In the genomic region with DNA sequence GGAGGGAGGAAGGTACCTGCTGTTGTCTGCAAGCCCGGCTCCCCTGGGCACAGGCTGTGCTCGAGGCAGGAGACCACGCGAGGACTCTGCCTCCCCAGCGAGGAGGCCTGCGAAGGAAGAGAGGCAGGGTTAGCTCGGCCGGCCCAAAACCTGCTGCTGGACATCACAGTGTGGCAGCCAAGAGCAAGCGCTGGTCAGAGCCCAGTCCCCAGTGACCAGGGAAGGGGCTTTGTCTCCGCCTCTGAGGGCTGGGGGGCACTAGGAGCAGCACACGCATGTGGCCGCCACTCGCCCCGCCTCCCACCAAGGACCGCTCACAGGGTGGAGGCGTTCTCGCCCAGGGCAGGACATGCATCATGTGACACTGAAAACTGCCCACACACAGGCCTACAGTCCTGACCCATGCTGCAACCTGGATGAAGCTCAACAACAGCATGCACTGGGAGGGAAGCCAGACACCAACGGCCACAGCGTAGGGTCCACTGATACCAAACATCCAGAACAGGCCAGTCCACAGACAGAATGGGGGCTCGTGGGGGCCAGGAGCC, we compare ENCODE assay signal across 24 cellular contexts. TPM values are rescaled to one million over a fixed set of nuclear protein-coding genes. Genes with fewer than 3 reads are reported as not detected.
DNase-seq lines count a peak whose midpoint lies in the region; ATAC-seq and TF ChIP-seq lines count a peak whose summit lies in the region.
"Had no signal": no experiment of that assay in that cellular context is flagged by ENCODE, and none has a peak within 500 bp of the region (broad histone marks: within the 10 kb centered on the region; RNA-seq: fewer than 3 reads in every experiment).

No MANE protein-coding gene starts in this region.

- H3K36me3 Mint-ChIP-seq in mesothelial cell of epicardium: peaks cover 34% of the 10 kb centered on the region
- H3K36me3 Mint-ChIP-seq in stimulated activated naive B cell treated with anti-CD40 and anti-IgM and Interleukin-4, amounts not matched to agents 10 μg/mL and 1 μg/mL and 100 μg/mL, for 72 hours: peaks cover 22 to 43% of the 10 kb centered on the region in 2 donors

- peaks cover 19% of the 10 kb centered on the region for H3K9me3 Mint-ChIP-seq in mesothelial cell of epicardium
- peaks cover 0 to 3% of the 10 kb centered on the region in 2 donors for H3K9me3 Mint-ChIP-seq in stimulated activated naive B cell treated with anti-CD40 and anti-IgM and Interleukin-4, amounts not matched to agents 10 μg/mL and 1 μg/mL and 100 μg/mL, for 72 hours
- H3K9me3 Mint-ChIP-seq: activated T-cell treated with anti-CD3 and anti-CD28 coated beads, Interleukin-2, amount 50 U/mL, for 24 hours had no signal

- H3K27me3 Mint-ChIP-seq in mesothelial cell of epicardium (ENCODE audit: low read depth): no peaks in the 10 kb centered on the region
- no peaks in the 10 kb centered on the region for H3K27me3 Mint-ChIP-seq in stimulated activated naive B cell treated with anti-CD40 and anti-IgM and Interleukin-4, amounts not matched to agents 10 μg/mL and 1 μg/mL and 100 μg/mL, for 72 hours
- H3K27me3 Mint-ChIP-seq: activated CD4-positive, alpha-beta T cell treated with anti-CD3 and anti-CD28 coated beads for 36 hours; activated T-cell treated with anti-CD3 and anti-CD28 coated beads, Interleukin-2, amount 50 U/mL, for 24 hours; naive B cell; T-helper 17 cell had no signal

- H3K9ac ChIP-seq in subcutaneous abdominal adipose tissue (ENCODE audit: low read length in 5 of 5): peak overlapping the region in 2 of 5 donors; percentile 30 to 53
- H3K9ac ChIP-seq: SK-N-SH had no signal

- H3K4me1 ChIP-seq in RWPE2 (ENCODE audit: insufficient read depth, poor library complexity, severe bottlenecking): no peaks in the 10 kb centered on the region
- peaks cover 0 to 28% (median 23%) of the 10 kb centered on the region in 5 donors for H3K4me1 ChIP-seq in subcutaneous abdominal adipose tissue (ENCODE audit: control insufficient read depth in 5 of 5, insufficient read depth in 5 of 5, low read length in 5 of 5)
- H3K4me1 ChIP-seq: Caco-2, pancreas had no signal

- peaks cover 55% of the 10 kb centered on the region for H3K36me3 ChIP-seq in RWPE2 (ENCODE audit: low read depth)
- peaks cover 0 to 36% (median 21%) of the 10 kb centered on the region in 5 donors for H3K36me3 ChIP-seq in subcutaneous abdominal adipose tissue (ENCODE audit: control insufficient read depth in 5 of 5, insufficient read depth in 5 of 5, low read length in 5 of 5)

- H3K27me3 ChIP-seq in RWPE2 (ENCODE audit: insufficient read depth, poor library complexity, severe bottlenecking) (no peaks in the 10 kb centered on the region), subcutaneous abdominal adipose tissue (ENCODE audit: control insufficient read depth in 5 of 5, insufficient read depth in 4 of 5, low read length in 5 of 5) (no peaks in the 10 kb centered on the region)
- H3K27me3 ChIP-seq: pancreas had no signal

- no peak overlapping the region for H3K27ac ChIP-seq in RWPE2 (ENCODE audit: poor library complexity, severe bottlenecking)
- H3K27ac ChIP-seq in subcutaneous abdominal adipose tissue (ENCODE audit: low read depth, low read length): no peak overlapping the region
- H3K27ac ChIP-seq: HL-60, pancreas had no signal

- no peak for TF ChIP-seq CTCF in RWPE2 (IDR thresholded peaks at IDR 0.05; ENCODE audit: poor library complexity, severe bottlenecking)
- no peak for TF ChIP-seq CTCF in fibroblast of the aortic adventitia (IDR thresholded peaks at IDR 0.05; ENCODE audit: insufficient read depth, low read length)
- TF ChIP-seq CTCF in mesothelial cell of epicardium (IDR thresholded peaks at IDR 0.05; ENCODE audit: unreplicated experiment): no peak

- H3K9me3 ChIP-seq in RWPE2 (ENCODE audit: severe bottlenecking): no peaks in the 10 kb centered on the region
- no peaks in the 10 kb centered on the region for H3K9me3 ChIP-seq in subcutaneous abdominal adipose tissue (ENCODE audit: control insufficient read depth in 5 of 5, low read length in 5 of 5)
- H3K9me3 ChIP-seq: Caco-2, pancreas, SK-N-SH had no signal

- H3K4me1 Mint-ChIP-seq in mesothelial cell of epicardium: peaks cover 19% of the 10 kb centered on the region
- peaks cover 18 to 46% of the 10 kb centered on the region in 2 donors for H3K4me1 Mint-ChIP-seq in stimulated activated naive B cell treated with anti-CD40 and anti-IgM and Interleukin-4, amounts not matched to agents 10 μg/mL and 1 μg/mL and 100 μg/mL, for 72 hours

- DNase-seq in RWPE2 (ENCODE audit: low spot score): peak; percentile 26
- peak; percentile 34 for DNase-seq in fibroblast of the aortic adventitia (ENCODE audit: low read depth)
- no peak for DNase-seq in mesothelial cell of epicardium (ENCODE audit: low spot score in 2 of 2, unreplicated experiment in 2 of 2)
- DNase-seq in stimulated activated naive B cell treated with anti-CD40 and anti-IgM and Interleukin-4, amounts not matched to agents 10 μg/mL and 1 μg/mL and 100 μg/mL, for 72 hours: no peak
- no peak for DNase-seq in foreskin melanocyte
- DNase-seq: activated CD4-positive, alpha-beta T cell treated with anti-CD3 and anti-CD28 coated beads for 36 hours; activated CD8-positive, alpha-beta memory T cell treated with anti-CD3 and anti-CD28 coated beads for 24 hours; activated T-cell treated with anti-CD3 and anti-CD28 coated beads, Interleukin-2, amount 50 U/mL, for 24 hours; Caco-2; cortex of kidney; DMS79; mesendoderm; naive B cell; NCI-H1105 treated with DMSO at 0.1 percent for 48 hours; NCI-H2081; NCI-H345; NCI-H774; SK-N-SH; stimulated activated CD8-positive, alpha-beta memory T cell treated with anti-CD3 and anti-CD28 coated beads, Interleukin-4, amount 100 ng/mL, for 48 hours; T-helper 17 cell had no signal

- H3K4me3 ChIP-seq in RWPE2 (ENCODE audit: severe bottlenecking) (no peak overlapping the region), fibroblast of the aortic adventitia (ENCODE audit: low read depth, low read length) (no peak overlapping the region), subcutaneous abdominal adipose tissue (ENCODE audit: low read depth in 1 of 5, low read length in 5 of 5) (peak overlapping the region in 4 of 5 donors; percentile 3 to 39 (median 31))
- H3K4me3 ChIP-seq: pancreas had no signal

- ATAC-seq in RWPE2 (ENCODE audit: low read depth) (no peak), GM19463 (IDR thresholded peaks at IDR 0.05; ENCODE audit: unreplicated experiment) (no peak)
- no peak for ATAC-seq in stimulated activated naive B cell treated with anti-CD40 and anti-IgM and Interleukin-4, amounts not matched to agents 10 μg/mL and 1 μg/mL and 100 μg/mL, for 72 hours (replicated peaks)
- ATAC-seq: activated CD4-positive, alpha-beta T cell treated with anti-CD3 and anti-CD28 coated beads for 36 hours; T-helper 17 cell had no signal

- H3K4me3 Mint-ChIP-seq in mesothelial cell of epicardium: no peak overlapping the region
- H3K4me3 Mint-ChIP-seq in stimulated activated naive B cell treated with anti-CD40 and anti-IgM and Interleukin-4, amounts not matched to agents 10 μg/mL and 1 μg/mL and 100 μg/mL, for 72 hours: no peak overlapping the region
- H3K4me3 Mint-ChIP-seq: activated CD4-positive, alpha-beta T cell treated with anti-CD3 and anti-CD28 coated beads for 36 hours; activated T-cell treated with anti-CD3 and anti-CD28 coated beads, Interleukin-2, amount 50 U/mL, for 24 hours; T-helper 17 cell had no signal

- H3K27ac Mint-ChIP-seq in mesothelial cell of epicardium: peak overlapping the region; percentile 25
- no peak overlapping the region for H3K27ac Mint-ChIP-seq in stimulated activated naive B cell treated with anti-CD40 and anti-IgM and Interleukin-4, amounts not matched to agents 10 μg/mL and 1 μg/mL and 100 μg/mL, for 72 hours
- H3K27ac Mint-ChIP-seq: activated CD4-positive, alpha-beta T cell treated with anti-CD3 and anti-CD28 coated beads for 36 hours; activated T-cell treated with anti-CD3 and anti-CD28 coated beads, Interleukin-2, amount 50 U/mL, for 24 hours had no signal

RNA-seq across cellular contexts. Expression of a gene that starts 8.5 kb away (rescaled TPM):
- 4.3 and 13.2 TPM in 2 replicates for total RNA-seq in fibroblast of the aortic adventitia (ENCODE audit: low replicate concordance)
- 47.1 to 50.5 TPM (median 47.6 TPM) in 3 replicates for total RNA-seq in mesothelial cell of epicardium

RNA-seq across cellular contexts. Expression of a gene that starts 44.9 kb away (rescaled TPM):
- total RNA-seq in fibroblast of the aortic adventitia (ENCODE audit: low replicate concordance): 15.7 and 16.6 TPM in 2 replicates
- total RNA-seq in mesothelial cell of epicardium: 8.0 to 8.8 TPM (median 8.4 TPM) in 3 replicates

Comparison
In these comparisons a context has a peak if more than half of its experiments do, and no peak if none do; other contexts are left out.
1. DNase-seq: peak in RWPE2 (single experiment) and fibroblast of the aortic adventitia (single experiment); none in mesothelial cell of epicardium (0 of 2), stimulated activated naive B cell treated with anti-CD40 and anti-IgM and Interleukin-4, amounts not matched to agents 10 μg/mL and 1 μg/mL and 100 μg/mL, for 72 hours (single experiment) and foreskin melanocyte (single experiment).
2. H3K4me3 ChIP-seq: peak in subcutaneous abdominal adipose tissue (4 of 5); none in RWPE2 (single experiment) and fibroblast of the aortic adventitia (single experiment).